27 cellular contexts compared by ENCODE assay signal in genomic region chrX:121191779-121192178, GRCh38.
"Had no signal": no experiment of that assay in that cellular context is flagged by ENCODE, and none has a peak within 500 bp of the region (broad histone marks: within the 10 kb centered on the region; RNA-seq: fewer than 3 reads in every experiment).

No MANE protein-coding gene starts in this region.

- ATAC-seq: activated CD4-positive, CD25-positive, alpha-beta regulatory T cell treated with anti-CD3 and anti-CD28 coated beads, Interleukin-2, amount 50 U/mL, for 24 hours; activated CD8-positive, alpha-beta T cell treated with anti-CD3 and anti-CD28 coated beads for 36 hours; activated naive CD8-positive, alpha-beta T cell treated with anti-CD3 and anti-CD28 coated beads, Interleukin-2, amount 50 U/mL, for 24 hours; activated T-cell treated with anti-CD3 and anti-CD28 coated beads, Interleukin-2, amount 50 U/mL, for 4 hours; activated T-helper 17 cell treated with anti-CD3 and anti-CD28 coated beads, Interleukin-2, amount 50 U/mL, for 72 hours; body of pancreas; esophagus mucosa; T-helper 17 cell had no signal

- DNase-seq: activated B cell treated with CpG ODN at 0.5 μM for 24 hours; activated CD4-positive, alpha-beta T cell treated with anti-CD3 and anti-CD28 coated beads for 48 hours; activated CD4-positive, alpha-beta T cell treated with anti-CD3 and anti-CD28 coated beads, Interleukin-2, amount 50 U/mL, for 1 hour; activated CD4-positive, alpha-beta T cell treated with anti-CD3 and anti-CD28 coated beads, Interleukin-2, amount 50 U/mL, for 48 hours; activated CD8-positive, alpha-beta memory T cell treated with anti-CD3 and anti-CD28 coated beads for 24 hours; activated CD8-positive, alpha-beta T cell treated with anti-CD3 and anti-CD28 coated beads for 36 hours; activated effector memory CD4-positive, alpha-beta T cell treated with Interleukin-2 at 50 U/mL for 16 hours; activated naive CD4-positive, alpha-beta T cell treated with anti-CD3 and anti-CD28 coated beads for 36 hours; activated naive CD8-positive, alpha-beta T cell treated with anti-CD3 and anti-CD28 coated beads for 36 hours; activated naive CD8-positive, alpha-beta T cell treated with anti-CD3 and anti-CD28 coated beads, Interleukin-2, amount 50 U/mL, for 24 hours; activated T-cell treated with anti-CD3 and anti-CD28 coated beads, Interleukin-2, amount 50 U/mL, for 4 hours; adrenal gland; amygdala; aorta; body of pancreas; caudate nucleus; colonic mucosa; effector memory CD4-positive, alpha-beta T cell; endodermal cell; foreskin fibroblast; head of caudate nucleus; T-helper 17 cell; T1000; WERI-Rb-1 had no signal
